Comparison of ENCODE assay signal across 24 cellular contexts in genomic region chr15:99994849-99995248, GRCh38.
DNase-seq lines count a peak whose midpoint lies in the region; ATAC-seq and TF ChIP-seq lines count a peak whose summit lies in the region.
"Had no signal": no experiment of that assay in that cellular context is flagged by ENCODE, and none has a peak within 500 bp of the region (broad histone marks: within the 10 kb centered on the region; RNA-seq: fewer than 3 reads in every experiment).

No MANE protein-coding gene starts in this region.

- peaks cover 2% of the 10 kb centered on the region for H3K27me3 Mint-ChIP-seq in endodermal cell (ENCODE audit: insufficient read depth)
- no peaks in the 10 kb centered on the region for H3K27me3 Mint-ChIP-seq in neural crest cell (ENCODE audit: low read depth)
- no peaks in the 10 kb centered on the region for H3K27me3 Mint-ChIP-seq in activated T-cell treated with anti-CD3 and anti-CD28 coated beads, Interleukin-2, amount 50 U/mL, for 4 hours (ENCODE audit: low read depth)
- H3K27me3 Mint-ChIP-seq: activated naive CD8-positive, alpha-beta T cell; effector memory CD8-positive, alpha-beta T cell; naive thymus-derived CD8-positive, alpha-beta T cell had no signal

- H3K9ac ChIP-seq in endodermal cell (ENCODE audit: extremely low read depth, low read length, poor library complexity, severe bottlenecking): no peak overlapping the region

- no peak overlapping the region for H3K27ac ChIP-seq in endodermal cell (ENCODE audit: low read depth, low read length)
- H3K27ac ChIP-seq: ascending aorta, cardiac muscle cell, ovary, PC-9 had no signal

- H3K36me3 Mint-ChIP-seq in endodermal cell (ENCODE audit: low read depth) (no peaks in the 10 kb centered on the region), neural crest cell (ENCODE audit: low read depth) (no peaks in the 10 kb centered on the region)
- peaks cover 28% of the 10 kb centered on the region for H3K36me3 Mint-ChIP-seq in activated T-cell treated with anti-CD3 and anti-CD28 coated beads, Interleukin-2, amount 50 U/mL, for 4 hours (ENCODE audit: insufficient read depth)
- H3K36me3 Mint-ChIP-seq: IgD-negative memory B cell; stimulated activated memory B cell treated with anti-CD40 and anti-IgM and Interleukin-4, amounts not matched to agents 10 μg/mL and 1 μg/mL and 100 μg/mL, for 72 hours had no signal

- H3K4me1 Mint-ChIP-seq in endodermal cell (peaks cover 34% of the 10 kb centered on the region), neural crest cell (peaks cover 26% of the 10 kb centered on the region)
- no peaks in the 10 kb centered on the region for H3K4me1 Mint-ChIP-seq in activated T-cell treated with anti-CD3 and anti-CD28 coated beads, Interleukin-2, amount 50 U/mL, for 4 hours (ENCODE audit: low read depth)
- H3K4me1 Mint-ChIP-seq: naive thymus-derived CD8-positive, alpha-beta T cell; stimulated activated memory B cell treated with anti-CD40 and anti-IgM and Interleukin-4, amounts not matched to agents 10 μg/mL and 1 μg/mL and 100 μg/mL, for 72 hours had no signal

- H3K27me3 ChIP-seq in endodermal cell (ENCODE audit: control insufficient read depth, insufficient read depth, low read length, poor library complexity, severe bottlenecking): no peaks in the 10 kb centered on the region
- H3K27me3 ChIP-seq: ascending aorta, cardiac muscle cell, ovary had no signal

- H3K4me3 Mint-ChIP-seq in endodermal cell: no peak overlapping the region
- H3K4me3 Mint-ChIP-seq in neural crest cell: no peak overlapping the region
- H3K4me3 Mint-ChIP-seq in activated T-cell treated with anti-CD3 and anti-CD28 coated beads, Interleukin-2, amount 50 U/mL, for 4 hours: no peak overlapping the region
- H3K4me3 Mint-ChIP-seq: activated CD8-positive, alpha-beta T cell treated with anti-CD3 and anti-CD28 coated beads, Interleukin-2, amount 10 ng/mL, durations not matched to agents 7 days and 5 days; activated naive CD8-positive, alpha-beta T cell; effector memory CD8-positive, alpha-beta T cell; IgD-negative memory B cell; naive thymus-derived CD8-positive, alpha-beta T cell; stimulated activated memory B cell treated with anti-CD40 and anti-IgM and Interleukin-4, amounts not matched to agents 10 μg/mL and 1 μg/mL and 100 μg/mL, for 72 hours had no signal

- H3K27ac Mint-ChIP-seq in endodermal cell (peak overlapping the region; percentile 36), neural crest cell (ENCODE audit: unreplicated experiment) (peak overlapping the region; percentile 95)
- H3K27ac Mint-ChIP-seq: activated CD8-positive, alpha-beta T cell treated with anti-CD3 and anti-CD28 coated beads, Interleukin-2, amount 10 ng/mL, durations not matched to agents 7 days and 5 days; activated naive CD8-positive, alpha-beta T cell; effector memory CD8-positive, alpha-beta T cell; IgD-negative memory B cell; naive thymus-derived CD8-positive, alpha-beta T cell; stimulated activated memory B cell treated with anti-CD40 and anti-IgM and Interleukin-4, amounts not matched to agents 10 μg/mL and 1 μg/mL and 100 μg/mL, for 72 hours had no signal

- H3K36me3 ChIP-seq in endodermal cell (ENCODE audit: control insufficient read depth, insufficient read depth, low read length): no peaks in the 10 kb centered on the region
- H3K36me3 ChIP-seq: cardiac muscle cell, ovary had no signal

- no peak overlapping the region for H3K4me3 ChIP-seq in endodermal cell (ENCODE audit: low read length)
- H3K4me3 ChIP-seq: ascending aorta, cardiac muscle cell, ovary, PC-9 had no signal

- H3K9me3 Mint-ChIP-seq in endodermal cell (no peaks in the 10 kb centered on the region), neural crest cell (no peaks in the 10 kb centered on the region)
- no peaks in the 10 kb centered on the region for H3K9me3 Mint-ChIP-seq in activated T-cell treated with anti-CD3 and anti-CD28 coated beads, Interleukin-2, amount 50 U/mL, for 4 hours
- H3K9me3 Mint-ChIP-seq: effector memory CD8-positive, alpha-beta T cell; IgD-negative memory B cell; stimulated activated memory B cell treated with anti-CD40 and anti-IgM and Interleukin-4, amounts not matched to agents 10 μg/mL and 1 μg/mL and 100 μg/mL, for 72 hours had no signal

- TF ChIP-seq CTCF in endodermal cell (conservative IDR thresholded peaks at IDR 0.05): no peak
- TF ChIP-seq CTCF in neural crest cell (conservative IDR thresholded peaks at IDR 0.05): no peak

- WGBS in endodermal cell (ENCODE audit: insufficient coverage in 1 of 2, insufficient read length in 1 of 2), 2 experiments: 39 to 59% methylated on average over 6 of the region's 6 CpGs

- peak; percentile 56 for DNase-seq in ELF-1 (ENCODE audit: low read depth, low spot score)
- DNase-seq in NCI-H146 (lab: John Stamatoyannopoulos, UW): peak; percentile 28
- peak; percentile 80 for DNase-seq in endodermal cell
- DNase-seq in neural crest cell (ENCODE audit: low read depth, low spot score): no peak
- no peak for DNase-seq in NCI-H446 (lab: John Stamatoyannopoulos, UW)
- no peak for DNase-seq in activated T-cell treated with anti-CD3 and anti-CD28 coated beads, Interleukin-2, amount 50 U/mL, for 4 hours
- DNase-seq in activated T-cell treated with anti-CD3 and anti-CD28 coated beads, Interleukin-2, amount 50 U/mL, for 48 hours: no peak
- DNase-seq in activated CD4-positive, alpha-beta T cell treated with anti-CD3 and anti-CD28 coated beads for 48 hours: no peak
- DNase-seq: activated CD8-positive, alpha-beta T cell treated with anti-CD3 and anti-CD28 coated beads, Interleukin-2, amount 10 ng/mL, durations not matched to agents 7 days and 5 days; C1 segment of cervical spinal cord; cortex of kidney; effector memory CD8-positive, alpha-beta T cell; naive thymus-derived CD8-positive, alpha-beta T cell; NCI-H1930; NCI-H526 treated with DMSO at 0.1 percent for 48 hours; PC-9; SHP77 treated with DMSO at 0.1 percent for 48 hours; trophoblast cell had no signal

- ATAC-seq in activated T-cell treated with anti-CD3 and anti-CD28 coated beads, Interleukin-2, amount 50 U/mL, for 4 hours: no peak
- ATAC-seq: activated CD8-positive, alpha-beta T cell treated with anti-CD3 and anti-CD28 coated beads, Interleukin-2, amount 10 ng/mL, durations not matched to agents 7 days and 5 days; effector memory CD8-positive, alpha-beta T cell; naive thymus-derived CD8-positive, alpha-beta T cell; stimulated activated memory B cell treated with anti-CD40 and anti-IgM and Interleukin-4, amounts not matched to agents 10 μg/mL and 1 μg/mL and 100 μg/mL, for 72 hours had no signal

- peaks cover 9% of the 10 kb centered on the region for H3K4me1 ChIP-seq in endodermal cell (ENCODE audit: control insufficient read depth, insufficient read depth, low read length)
- H3K4me1 ChIP-seq: ascending aorta had no signal

- H3K9me3 ChIP-seq in endodermal cell (ENCODE audit: control insufficient read depth, low read length): no peaks in the 10 kb centered on the region
- H3K9me3 ChIP-seq: ascending aorta, ovary had no signal

Comparison
In these comparisons a context has a peak if more than half of its experiments do, and no peak if none do; other contexts are left out.
1. DNase-seq: peak in ELF-1 (single experiment), NCI-H146 (single experiment) and endodermal cell (single experiment); none in neural crest cell (single experiment), NCI-H446 (0 of 2), activated T-cell treated with anti-CD3 and anti-CD28 coated beads, Interleukin-2, amount 50 U/mL, for 4 hours (single experiment), activated T-cell treated with anti-CD3 and anti-CD28 coated beads, Interleukin-2, amount 50 U/mL, for 48 hours (0 of 2) and activated CD4-positive, alpha-beta T cell treated with anti-CD3 and anti-CD28 coated beads for 48 hours (single experiment).